Comparison of ENCODE assay signal across 11 cellular contexts in the genomic region with DNA sequence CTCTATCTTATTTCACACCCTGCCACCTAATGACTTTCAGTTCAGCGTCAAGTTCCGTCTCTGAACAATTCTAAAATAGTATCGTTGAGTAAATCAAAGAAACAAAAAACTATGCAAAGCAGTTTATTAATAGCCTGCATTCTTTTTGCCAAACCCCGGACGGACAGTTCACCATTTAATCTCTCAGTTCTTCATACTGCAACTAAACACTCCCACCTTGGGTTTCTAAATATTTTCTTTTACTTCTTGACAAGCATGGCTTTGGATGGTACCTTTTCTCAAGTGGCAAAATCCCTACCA. TPM values are rescaled to one million over a fixed set of nuclear protein-coding genes. Genes with fewer than 3 reads are reported as not detected.
A peak's percentile ranks its signal among the peaks of the same experiment; 100 is the strongest.
DNase-seq lines count a peak whose midpoint lies in the region; ATAC-seq and TF ChIP-seq lines count a peak whose summit lies in the region.
"Had no signal": no experiment of that assay in that cellular context is flagged by ENCODE, and none has a peak within 500 bp of the region (broad histone marks: within the 10 kb centered on the region; RNA-seq: fewer than 3 reads in every experiment).

No MANE protein-coding gene starts in this region.

- 55 to 63% methylated on average over 5 of the region's 5 CpGs for WGBS in sigmoid colon, 2 donors

- no peak overlapping the region for H3K4me3 Mint-ChIP-seq in activated T-helper 1 cell treated with anti-CD3 and anti-CD28 coated beads, Interleukin-12 subunit alpha, Interleukin-12 subunit beta, Interleukin-2, Interleukin-4 antibody, amounts not matched to agents 30 ng/mL and 10 ng/mL and 1 ng/mL, durations not matched to agents 14 hours and 24 hours and 36 hours
- H3K4me3 Mint-ChIP-seq: T-helper 1 cell treated with Interleukin-12 subunit alpha and Interleukin-12 subunit beta and Interleukin-4 antibody, amounts not matched to agents 30 μg/mL and 1 μg/mL, for 36 hours had no signal

- ATAC-seq in GM18858 (IDR thresholded peaks at IDR 0.05; ENCODE audit: unreplicated experiment) (peak; percentile 72), GM21717 (IDR thresholded peaks at IDR 0.05; ENCODE audit: unreplicated experiment) (peak; percentile 75), HG03558 (IDR thresholded peaks at IDR 0.05; ENCODE audit: extremely low read depth, unreplicated experiment) (peak; percentile 69), HG03097 (IDR thresholded peaks at IDR 0.05; ENCODE audit: low FRiP score, unreplicated experiment) (no peak)

- DNase-seq in sigmoid colon (no peak), NCI-H82 treated with DMSO at 0.1 percent for 48 hours (lab: John Stamatoyannopoulos, UW; ENCODE audit: unreplicated experiment) (no peak)
- no peak for DNase-seq in activated T-helper 1 cell treated with anti-CD3 and anti-CD28 coated beads, Interleukin-12 subunit alpha, Interleukin-12 subunit beta, Interleukin-2, Interleukin-4 antibody, amounts not matched to agents 30 ng/mL and 10 ng/mL and 1 ng/mL, durations not matched to agents 14 hours and 24 hours and 36 hours (ENCODE audit: low spot score)
- DNase-seq in stimulated activated CD4-positive, alpha-beta T cell treated with anti-CD3 and anti-CD28 coated beads, Interleukin-2, amount 100 ng/mL, for 48 hours = no peak
- DNase-seq: activated effector memory CD4-positive, alpha-beta T cell treated with Interleukin-2 at 50 U/mL for 16 hours; NCI-H187 treated with DMSO at 0.1 percent for 48 hours had no signal

- intact Hi-C loops in sigmoid colon (cut with DNase I) = loop anchor here (5.0 kb wide), 2 partner anchors 207 to 272 kb away; no protein-coding TSS in a partner anchor
- intact Hi-C loops in activated T-helper 1 cell treated with anti-CD3 and anti-CD28 coated beads, Interleukin-12 subunit alpha, Interleukin-12 subunit beta, Interleukin-2, Interleukin-4 antibody, amounts not matched to agents 30 ng/mL and 10 ng/mL and 1 ng/mL, durations not matched to agents 14 hours and 24 hours and 36 hours (cut with micrococcal nuclease) = no loop called here

- H3K9me3 Mint-ChIP-seq in activated T-helper 1 cell treated with anti-CD3 and anti-CD28 coated beads, Interleukin-12 subunit alpha, Interleukin-12 subunit beta, Interleukin-2, Interleukin-4 antibody, amounts not matched to agents 30 ng/mL and 10 ng/mL and 1 ng/mL, durations not matched to agents 14 hours and 24 hours and 36 hours = no peaks in the 10 kb centered on the region
- H3K9me3 Mint-ChIP-seq: T-helper 1 cell treated with Interleukin-12 subunit alpha and Interleukin-12 subunit beta and Interleukin-4 antibody, amounts not matched to agents 30 μg/mL and 1 μg/mL, for 36 hours had no signal

- H3K27me3 ChIP-seq in sigmoid colon = peaks cover 0 to 4% (median 4%) of the 10 kb centered on the region in 3 donors

- TF ChIP-seq EP300 in sigmoid colon (IDR thresholded peaks at IDR 0.05) = no peak

- peaks cover 14 to 37% (median 17%) of the 10 kb centered on the region in 4 donors for H3K36me3 ChIP-seq in sigmoid colon

- no peaks in the 10 kb centered on the region for H3K36me3 Mint-ChIP-seq in activated T-helper 1 cell treated with anti-CD3 and anti-CD28 coated beads, Interleukin-12 subunit alpha, Interleukin-12 subunit beta, Interleukin-2, Interleukin-4 antibody, amounts not matched to agents 30 ng/mL and 10 ng/mL and 1 ng/mL, durations not matched to agents 14 hours and 24 hours and 36 hours (ENCODE audit: low read depth)

- peaks cover 7% of the 10 kb centered on the region for H3K4me1 Mint-ChIP-seq in activated T-helper 1 cell treated with anti-CD3 and anti-CD28 coated beads, Interleukin-12 subunit alpha, Interleukin-12 subunit beta, Interleukin-2, Interleukin-4 antibody, amounts not matched to agents 30 ng/mL and 10 ng/mL and 1 ng/mL, durations not matched to agents 14 hours and 24 hours and 36 hours (ENCODE audit: low read depth)

- no peak overlapping the region for H3K27ac Mint-ChIP-seq in activated T-helper 1 cell treated with anti-CD3 and anti-CD28 coated beads, Interleukin-12 subunit alpha, Interleukin-12 subunit beta, Interleukin-2, Interleukin-4 antibody, amounts not matched to agents 30 ng/mL and 10 ng/mL and 1 ng/mL, durations not matched to agents 14 hours and 24 hours and 36 hours
- H3K27ac Mint-ChIP-seq: T-helper 1 cell treated with Interleukin-12 subunit alpha and Interleukin-12 subunit beta and Interleukin-4 antibody, amounts not matched to agents 30 μg/mL and 1 μg/mL, for 36 hours had no signal

- TF ChIP-seq CTCF in sigmoid colon (IDR thresholded peaks at IDR 0.05) = no peak

- TF ChIP-seq POLR2A in sigmoid colon (IDR thresholded peaks at IDR 0.05) = no peak

- peaks cover 40% of the 10 kb centered on the region for H3K27me3 Mint-ChIP-seq in activated T-helper 1 cell treated with anti-CD3 and anti-CD28 coated beads, Interleukin-12 subunit alpha, Interleukin-12 subunit beta, Interleukin-2, Interleukin-4 antibody, amounts not matched to agents 30 ng/mL and 10 ng/mL and 1 ng/mL, durations not matched to agents 14 hours and 24 hours and 36 hours (ENCODE audit: insufficient read depth)

- H3K4me1 ChIP-seq in sigmoid colon = peaks cover 0 to 39% (median 24%) of the 10 kb centered on the region in 4 donors

- peak overlapping the region; percentile 51 to 70 (median 68) for H3K4me3 ChIP-seq in sigmoid colon

- peak overlapping the region; percentile 95 to 98 (median 96) for H3K27ac ChIP-seq in sigmoid colon

- H3K9me3 ChIP-seq in sigmoid colon = no peaks in the 10 kb centered on the region

RNA-seq across cellular contexts. Expression of gene MYH11, which starts 1.2 kb away (rescaled TPM):
- over 10,000 TPM in 1 of 4 donors, 1,000 to 10,000 TPM in 3; 4,282 to 11,818 (median 7,071) TPM for total RNA-seq in sigmoid colon
- polyA plus RNA-seq in sigmoid colon = 100 to 1,000 TPM in 1 of 3 donors, 10 to 100 TPM in 1, 1 to 10 TPM in 1; 5.1 to 262 (median 31.8) TPM
- not detected in 2 replicates for total RNA-seq in activated T-helper 1 cell treated with anti-CD3 and anti-CD28 coated beads, Interleukin-12 subunit alpha, Interleukin-12 subunit beta, Interleukin-2, Interleukin-4 antibody, amounts not matched to agents 30 ng/mL and 10 ng/mL and 1 ng/mL, durations not matched to agents 14 hours and 24 hours and 36 hours

RNA-seq across cellular contexts. Expression of gene CEP20, which starts 32.7 kb away (rescaled TPM):
- total RNA-seq in sigmoid colon = 10 to 100 TPM; 29.5 to 44.2 (median 34.7) TPM
- polyA plus RNA-seq in sigmoid colon = 10 to 100 TPM; 23.9 to 34.9 (median 30.6) TPM
- 36.7 and 50.2 TPM in 2 replicates for total RNA-seq in activated T-helper 1 cell treated with anti-CD3 and anti-CD28 coated beads, Interleukin-12 subunit alpha, Interleukin-12 subunit beta, Interleukin-2, Interleukin-4 antibody, amounts not matched to agents 30 ng/mL and 10 ng/mL and 1 ng/mL, durations not matched to agents 14 hours and 24 hours and 36 hours

Comparison
In these comparisons a context has a peak if more than half of its experiments do, and no peak if none do; other contexts are left out.
1. RNA of gene MYH11, which starts 1.2 kb away (total RNA-seq): 4,282 to 11,818 TPM in sigmoid colon; not detected in activated T-helper 1 cell treated with anti-CD3 and anti-CD28 coated beads, Interleukin-12 subunit alpha, Interleukin-12 subunit beta, Interleukin-2, Interleukin-4 antibody, amounts not matched to agents 30 ng/mL and 10 ng/mL and 1 ng/mL, durations not matched to agents 14 hours and 24 hours and 36 hours; every median in the first group is over 1,000 times any median in the second.